8 cellular contexts compared by ENCODE assay signal in genomic region chr1:225655509-225656258, GRCh38. TPM values are rescaled to one million over a fixed set of nuclear protein-coding genes. Genes with fewer than 3 reads are reported as not detected.
DNase-seq lines count a peak whose midpoint lies in the region; ATAC-seq and TF ChIP-seq lines count a peak whose summit lies in the region.

No MANE protein-coding gene starts in this region.

- H3K27ac ChIP-seq in hepatocyte (peak overlapping the region; percentile 100), substantia nigra (ENCODE audit: low read depth, low read length, poor library complexity, severe bottlenecking) (no peak overlapping the region)

- no peak overlapping the region for H3K4me2 ChIP-seq in hepatocyte

- peak; percentile 99 for DNase-seq in AG10803 (ENCODE audit: low read depth)
- DNase-seq in HS-27A (ENCODE audit: low read depth) = peak; percentile 88
- peak; percentile 84 for DNase-seq in amniotic stem cell (lab: John Stamatoyannopoulos, UW)
- DNase-seq in hepatocyte (ENCODE audit: low spot score) = peak; percentile 79
- DNase-seq in substantia nigra (lab: John Stamatoyannopoulos, UW) = peak in 35 of 49 donors; percentile 2 to 70 (median 26)
- no peak for DNase-seq in stimulated activated CD4-positive, alpha-beta T cell treated with anti-CD3 and anti-CD28 coated beads, Interleukin-12 subunit alpha, Interleukin-12 subunit beta, amount 100 ng/mL, for 4 hours
- DNase-seq in activated naive CD4-positive, alpha-beta T cell (lab: John Stamatoyannopoulos, UW) = no peak

- H4K20me1 ChIP-seq in hepatocyte (ENCODE audit: insufficient read depth, poor library complexity, severe bottlenecking) = no peaks in the 10 kb centered on the region

- H3K4me1 ChIP-seq in hepatocyte (ENCODE audit: insufficient read depth) = peaks cover 20% of the 10 kb centered on the region

- no peaks in the 10 kb centered on the region for H3K27me3 ChIP-seq in hepatocyte

- H3K36me3 ChIP-seq in hepatocyte (replicated peaks; ENCODE audit: insufficient read depth, low read depth) = no peaks in the 10 kb centered on the region

- TF ChIP-seq CTCF in AG10803 (conservative IDR thresholded peaks at IDR 0.05; ENCODE audit: low read length) (peak; percentile 10; the same call in 1 of the 2 replicates), hepatocyte (IDR thresholded peaks at IDR 0.05; ENCODE audit: poor library complexity) (peak; percentile 11)

- H3K4me3 ChIP-seq in AG10803 (ENCODE audit: low read length) (no peak overlapping the region), hepatocyte (no peak overlapping the region)

- no peaks in the 10 kb centered on the region for H3K9me2 ChIP-seq in hepatocyte (replicated peaks; ENCODE audit: insufficient read depth)

- no peaks in the 10 kb centered on the region for H3K9me3 ChIP-seq in hepatocyte (ENCODE audit: low read depth)

- peaks cover 19% of the 10 kb centered on the region for H3K79me2 ChIP-seq in hepatocyte

- ATAC-seq in HG03342 (IDR thresholded peaks at IDR 0.05; ENCODE audit: unreplicated experiment) = no peak

- WGBS in hepatocyte (ENCODE audit: low lambda C conversion rate, missing lambda C conversion rate) = 56% methylated on average over 4 of the region's 4 CpGs

- H2AFZ ChIP-seq in hepatocyte = no peak overlapping the region

RNA-seq across cellular contexts. Expression of gene ENAH, which starts 2.8 kb away (rescaled TPM):
- total RNA-seq in hepatocyte = 97.4 and 115 TPM in 2 replicates
- 46.3 and 51.3 TPM in 2 replicates for polyA plus RNA-seq in hepatocyte

Comparison
In these comparisons a context has a peak if more than half of its experiments do, and no peak if none do; other contexts are left out.
1. DNase-seq: peak in AG10803 (single experiment), HS-27A (single experiment), amniotic stem cell (single experiment), hepatocyte (single experiment) and substantia nigra (35 of 49); none in stimulated activated CD4-positive, alpha-beta T cell treated with anti-CD3 and anti-CD28 coated beads, Interleukin-12 subunit alpha, Interleukin-12 subunit beta, amount 100 ng/mL, for 4 hours (single experiment) and activated naive CD4-positive, alpha-beta T cell (0 of 4).